Comparison of ENCODE assay signal across 8 cellular contexts in genomic region chr15:42704492-42704926, GRCh38.
DNase-seq lines count a peak whose midpoint lies in the region; ATAC-seq lines count a peak whose summit lies in the region.

No MANE protein-coding gene starts in this region.

- peak; percentile 49 for ATAC-seq in GM19324 (IDR thresholded peaks at IDR 0.05; ENCODE audit: low FRiP score, unreplicated experiment)
- ATAC-seq in HG02571 (IDR thresholded peaks at IDR 0.05; ENCODE audit: unreplicated experiment): no peak

- in situ Hi-C loops in ACHN (cut with HindIII; ENCODE audit: low pct_ligation_motif_present, low pct_unique_long_range_greater_than_20kb, low sequenced_read_pairs): no loop called here

- peak; percentile 68 for DNase-seq in ACHN
- peak; percentile 72 for DNase-seq in NCI-H2227 (lab: John Stamatoyannopoulos, UW; ENCODE audit: unreplicated experiment)
- DNase-seq in activated CD4-positive, CD25-positive, alpha-beta regulatory T cell treated with anti-CD3 and anti-CD28 coated beads, Interleukin-2, amount 50 U/mL, for 16 hours (ENCODE audit: low read depth, low spot score): peak; percentile 27
- peak; percentile 81 for DNase-seq in cerebellar cortex (ENCODE audit: low spot score)
- peak; percentile 68 for DNase-seq in kidney glomerular epithelial cell (lab: John Stamatoyannopoulos, UW)
- peak; percentile 33 for DNase-seq in stimulated activated CD4-positive, alpha-beta T cell treated with anti-CD3 and anti-CD28 coated beads, Interleukin-2, amount 100 ng/mL, for 4 hours (ENCODE audit: low read depth)

Comparison
In these comparisons a context has a peak if more than half of its experiments do, and no peak if none do; other contexts are left out.
1. DNase-seq: peak in every context shown above with its lines; median percentile 81 in cerebellar cortex; 72 in NCI-H2227; 68 in ACHN; 68 in kidney glomerular epithelial cell; 33 in stimulated activated CD4-positive, alpha-beta T cell treated with anti-CD3 and anti-CD28 coated beads, Interleukin-2, amount 100 ng/mL, for 4 hours; 27 in activated CD4-positive, CD25-positive, alpha-beta regulatory T cell treated with anti-CD3 and anti-CD28 coated beads, Interleukin-2, amount 50 U/mL, for 16 hours.